ENCODE assay signal across 29 cellular contexts in the genomic region with DNA sequence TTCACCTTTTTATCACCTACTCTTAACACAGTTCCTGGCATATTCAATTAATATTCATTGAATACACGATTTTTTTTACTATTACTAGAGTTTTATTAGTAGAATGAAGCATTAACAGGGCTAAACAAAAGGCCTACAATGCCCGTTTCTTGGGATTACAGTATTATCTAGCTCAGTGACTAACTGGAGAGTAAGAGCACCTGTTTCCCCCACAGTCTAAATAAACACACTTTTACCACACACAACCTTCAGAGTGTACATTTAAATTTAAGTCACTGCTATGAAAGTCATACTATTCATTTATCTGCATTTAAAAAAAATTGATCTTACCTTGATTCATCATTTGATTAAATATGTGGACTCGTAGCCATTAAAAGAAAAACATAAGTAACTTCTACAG.
"Had no signal": no experiment of that assay in that cellular context is flagged by ENCODE, and none has a peak within 500 bp of the region (broad histone marks: within the 10 kb centered on the region; RNA-seq: fewer than 3 reads in every experiment).

No MANE protein-coding gene starts in this region.

- H3K27me3 ChIP-seq: left lung, neural progenitor cell, pancreas, right lobe of liver, stomach, suprapubic skin, tibial artery, upper lobe of right lung had no signal

- ATAC-seq: left colon; left lung; lower lobe of right lung; natural killer cell; pancreas; psoas muscle; stimulated activated naive B cell treated with anti-CD40 and anti-IgM and Interleukin-4, amounts not matched to agents 10 μg/mL and 1 μg/mL and 100 μg/mL, for 72 hours; stimulated activated naive CD8-positive, alpha-beta T cell treated with anti-CD3 and anti-CD28 coated beads, Interleukin-15, Interleukin-2, amounts not matched to agents 100 U/mL and 50 U/mL, for 24 hours; upper lobe of right lung had no signal

- H3K27ac ChIP-seq: left lung, lower lobe of right lung, neural progenitor cell, pancreas, psoas muscle, right lobe of liver, skin epidermis, stomach, suprapubic skin, thoracic aorta, tibial artery, upper lobe of right lung had no signal

- H3K9me3 ChIP-seq: left lung, lower lobe of right lung, pancreas, psoas muscle, right lobe of liver, stomach, suprapubic skin, thoracic aorta, tibial artery, upper lobe of right lung had no signal

- FAIRE-seq: urothelium cell line had no signal

- H3K36me3 ChIP-seq: left lung, lower lobe of right lung, neural progenitor cell, pancreas, right lobe of liver, suprapubic skin, thoracic aorta, tibial artery, upper lobe of right lung had no signal

- H2AFZ ChIP-seq: neural progenitor cell had no signal

- H3K9ac ChIP-seq: neural progenitor cell had no signal

- H3K4me2 ChIP-seq: neural progenitor cell had no signal

- H3K4me1 ChIP-seq: left lung, lower lobe of right lung, neural progenitor cell, psoas muscle, right lobe of liver, suprapubic skin, upper lobe of right lung had no signal

- DNase-seq: hippocampal formation; kidney; left colon; left lung; lower lobe of right lung; mammary epithelial cell; mesenchymal stem cell; naive B cell; natural killer cell; nephron progenitor cell; pancreas; posterior cingulate gyrus; psoas muscle; right lobe of liver; stimulated activated CD4-positive, alpha-beta T cell treated with anti-CD3 and anti-CD28 coated beads, Interleukin-12 subunit alpha, Interleukin-12 subunit beta, amount 100 ng/mL, for 4 hours; stimulated activated CD4-positive, alpha-beta T cell treated with anti-CD3 and anti-CD28 coated beads, Interleukin-15, amount 100 ng/mL, for 24 hours; stimulated activated CD4-positive, alpha-beta T cell treated with anti-CD3 and anti-CD28 coated beads, Interleukin-2, amount 100 ng/mL, for 24 hours; stimulated activated CD4-positive, alpha-beta T cell treated with anti-CD3 and anti-CD28 coated beads, Interleukin-4, amount 100 ng/mL, for 1 hour; stimulated activated naive B cell treated with anti-CD40 and anti-IgM and Interleukin-4, amounts not matched to agents 10 μg/mL and 1 μg/mL and 100 μg/mL, for 72 hours; stimulated activated naive CD8-positive, alpha-beta T cell treated with anti-CD3 and anti-CD28 coated beads, Interleukin-15, Interleukin-2, amounts not matched to agents 100 U/mL and 50 U/mL, for 24 hours; stomach; tibial artery; trophoblast cell; upper lobe of right lung had no signal

- H3K4me3 ChIP-seq: left lung, lower lobe of right lung, neural progenitor cell, pancreas, psoas muscle, right lobe of liver, skin epidermis, stomach, suprapubic skin, thoracic aorta, tibial artery, upper lobe of right lung had no signal
